In the genomic region with DNA sequence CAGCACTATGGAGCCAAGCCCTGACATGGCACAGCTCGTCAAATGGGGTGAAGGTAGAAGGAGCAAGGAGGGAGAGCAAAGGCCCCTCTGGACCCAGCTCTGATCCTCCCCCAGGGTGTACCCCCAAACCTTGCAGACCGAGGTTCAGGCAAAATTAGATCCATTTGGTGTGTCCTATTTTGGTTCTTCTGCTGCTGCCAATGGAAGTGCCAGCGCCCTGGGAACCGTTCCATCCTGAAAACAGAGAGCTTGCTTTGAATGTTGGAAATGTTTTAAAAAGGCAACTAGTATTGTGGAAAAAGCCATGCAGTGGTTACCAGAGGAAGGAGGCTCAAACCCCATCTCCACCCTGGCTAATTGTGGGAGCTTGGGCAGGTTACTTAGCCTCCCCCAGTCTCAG, we compare ENCODE assay signal across 18 cellular contexts.
DNase-seq lines count a peak whose midpoint lies in the region; ATAC-seq and TF ChIP-seq lines count a peak whose summit lies in the region.
"Had no signal": no experiment of that assay in that cellular context is flagged by ENCODE, and none has a peak within 500 bp of the region (broad histone marks: within the 10 kb centered on the region; RNA-seq: fewer than 3 reads in every experiment).

No MANE protein-coding gene starts in this region.

- no peak for DNase-seq in chondrocyte (ENCODE audit: low spot score)
- peak; percentile 12 for DNase-seq in midbrain (lab: John Stamatoyannopoulos, UW)
- no peak for DNase-seq in activated T-cell treated with anti-CD3 and anti-CD28 coated beads for 4 hours
- no peak for DNase-seq in GM19238 (ENCODE audit: insufficient read length, low spot score)
- no peak for DNase-seq in NCI-H1105 (lab: John Stamatoyannopoulos, UW)
- DNase-seq: activated CD8-positive, alpha-beta memory T cell treated with anti-CD3 and anti-CD28 coated beads for 24 hours; activated T-cell treated with anti-CD3 and anti-CD28 coated beads, Interleukin-2, amount 50 U/mL, for 4 hours; CD4-positive, alpha-beta memory T cell; Kasumi-1; kidney; NCI-H1694 treated with DMSO at 0.1 percent for 48 hours; NCI-H2171; NCI-H510A; nephron progenitor cell; pancreas; Right ventricle myocardium superior had no signal

- peak overlapping the region; percentile 4 for H3K4me3 Mint-ChIP-seq in activated T-helper 17 cell treated with anti-CD3 and anti-CD28 coated beads, Interleukin-2, amount 50 U/mL, for 72 hours
- H3K4me3 Mint-ChIP-seq in chondrocyte (ENCODE audit: unreplicated experiment) = no peak overlapping the region
- H3K4me3 Mint-ChIP-seq: activated T-cell treated with anti-CD3 and anti-CD28 coated beads, Interleukin-2, amount 50 U/mL, for 4 hours; CD4-positive, alpha-beta memory T cell; nephron progenitor cell had no signal

- peaks cover 9% of the 10 kb centered on the region for H3K4me1 Mint-ChIP-seq in activated T-helper 17 cell treated with anti-CD3 and anti-CD28 coated beads, Interleukin-2, amount 50 U/mL, for 72 hours
- H3K4me1 Mint-ChIP-seq in chondrocyte (ENCODE audit: low read depth) = peaks cover 20% of the 10 kb centered on the region
- H3K4me1 Mint-ChIP-seq: CD4-positive, alpha-beta memory T cell had no signal

- peak; percentile 4 for ATAC-seq in activated T-helper 17 cell treated with anti-CD3 and anti-CD28 coated beads, Interleukin-2, amount 50 U/mL, for 72 hours (replicated peaks)
- no peak for ATAC-seq in GM18498 (IDR thresholded peaks at IDR 0.05; ENCODE audit: unreplicated experiment)

- no peaks in the 10 kb centered on the region for H3K36me3 Mint-ChIP-seq in activated T-helper 17 cell treated with anti-CD3 and anti-CD28 coated beads, Interleukin-2, amount 50 U/mL, for 72 hours (ENCODE audit: low read depth)
- H3K36me3 Mint-ChIP-seq in chondrocyte (ENCODE audit: low read depth) = no peaks in the 10 kb centered on the region
- H3K36me3 Mint-ChIP-seq: CD4-positive, alpha-beta memory T cell had no signal

- peak overlapping the region; percentile 49 for H3K27ac Mint-ChIP-seq in activated T-helper 17 cell treated with anti-CD3 and anti-CD28 coated beads, Interleukin-2, amount 50 U/mL, for 72 hours
- peak overlapping the region; percentile 86 for H3K27ac Mint-ChIP-seq in chondrocyte (ENCODE audit: unreplicated experiment)
- H3K27ac Mint-ChIP-seq: CD4-positive, alpha-beta memory T cell; nephron progenitor cell had no signal

- no peak for TF ChIP-seq CTCF in chondrocyte (IDR thresholded peaks at IDR 0.05)

- H3K27me3 Mint-ChIP-seq in activated T-helper 17 cell treated with anti-CD3 and anti-CD28 coated beads, Interleukin-2, amount 50 U/mL, for 72 hours = peaks cover 11% of the 10 kb centered on the region
- H3K27me3 Mint-ChIP-seq in chondrocyte (ENCODE audit: low read depth) = peaks cover 1% of the 10 kb centered on the region

- H3K9me3 Mint-ChIP-seq in activated T-helper 17 cell treated with anti-CD3 and anti-CD28 coated beads, Interleukin-2, amount 50 U/mL, for 72 hours = no peaks in the 10 kb centered on the region
- H3K9me3 Mint-ChIP-seq in chondrocyte (ENCODE audit: low read depth) = no peaks in the 10 kb centered on the region
- H3K9me3 Mint-ChIP-seq: activated T-cell treated with anti-CD3 and anti-CD28 coated beads, Interleukin-2, amount 50 U/mL, for 4 hours; nephron progenitor cell had no signal
